Comparison of ENCODE assay signal across 1 cellular context in genomic region chr1:204366759-204367158, GRCh38.
TF ChIP-seq lines count a peak whose summit lies in the region.

No MANE protein-coding gene starts in this region.

TF ChIP-seq in GM12878, 131 proteins besides CTCF, POLR2A, EP300 and RAD21:
- TF ChIP-seq TCF7 (IDR thresholded peaks at IDR 0.05; ENCODE audit: borderline replicate concordance) (no peak), ZSCAN29 (IDR thresholded peaks at IDR 0.05) (no peak), BHLHE40 (IDR thresholded peaks at IDR 0.05; ENCODE audit: borderline replicate concordance in 1 of 2, low read depth in 2 of 2, low read length in 1 of 2) (no peak), ATF2 (IDR thresholded peaks at IDR 0.05; ENCODE audit: low read length) (no peak), E2F8 (IDR thresholded peaks at IDR 0.05; ENCODE audit: low read depth, partially characterized antibody) (no peak), NR2F1 (conservative IDR thresholded peaks at IDR 0.05) (no peak), ZNF384 (IDR thresholded peaks at IDR 0.05; ENCODE audit: borderline replicate concordance, low read depth, low read length) (no peak), NR2C1 (IDR thresholded peaks at IDR 0.05) (no peak), POLR2AphosphoS5 (IDR thresholded peaks at IDR 0.05; ENCODE audit: low read length) (no peak), MYC (IDR thresholded peaks at IDR 0.05; ENCODE audit: insufficient read depth, insufficient read length, insufficient replicate concordance, low read length, severe bottlenecking) (no peak), GATAD2B (conservative IDR thresholded peaks at IDR 0.05; ENCODE audit: low read depth) (no peak), ATF3 (IDR thresholded peaks at IDR 0.05; ENCODE audit: borderline replicate concordance, extremely low read depth, low read depth, low read length) (no peak), RELA (IDR thresholded peaks at IDR 0.05; ENCODE audit: borderline replicate concordance, partially characterized antibody) (no peak), CUX1 (IDR thresholded peaks at IDR 0.05; ENCODE audit: insufficient replicate concordance, low read depth, low read length) (no peak), ZNF622 (IDR thresholded peaks at IDR 0.05) (no peak), ATF7 (IDR thresholded peaks at IDR 0.05; ENCODE audit: low read depth) (no peak), ESRRA (IDR thresholded peaks at IDR 0.05; ENCODE audit: low read length) (no peak), SP1 (IDR thresholded peaks at IDR 0.05; ENCODE audit: low read depth, low read length) (no peak), CEBPB (IDR thresholded peaks at IDR 0.05; ENCODE audit: borderline replicate concordance in 1 of 2, low read depth in 2 of 2, low read length in 2 of 2) (no peak)
